Comparison of ENCODE assay signal across 11 cellular contexts in the genomic region with DNA sequence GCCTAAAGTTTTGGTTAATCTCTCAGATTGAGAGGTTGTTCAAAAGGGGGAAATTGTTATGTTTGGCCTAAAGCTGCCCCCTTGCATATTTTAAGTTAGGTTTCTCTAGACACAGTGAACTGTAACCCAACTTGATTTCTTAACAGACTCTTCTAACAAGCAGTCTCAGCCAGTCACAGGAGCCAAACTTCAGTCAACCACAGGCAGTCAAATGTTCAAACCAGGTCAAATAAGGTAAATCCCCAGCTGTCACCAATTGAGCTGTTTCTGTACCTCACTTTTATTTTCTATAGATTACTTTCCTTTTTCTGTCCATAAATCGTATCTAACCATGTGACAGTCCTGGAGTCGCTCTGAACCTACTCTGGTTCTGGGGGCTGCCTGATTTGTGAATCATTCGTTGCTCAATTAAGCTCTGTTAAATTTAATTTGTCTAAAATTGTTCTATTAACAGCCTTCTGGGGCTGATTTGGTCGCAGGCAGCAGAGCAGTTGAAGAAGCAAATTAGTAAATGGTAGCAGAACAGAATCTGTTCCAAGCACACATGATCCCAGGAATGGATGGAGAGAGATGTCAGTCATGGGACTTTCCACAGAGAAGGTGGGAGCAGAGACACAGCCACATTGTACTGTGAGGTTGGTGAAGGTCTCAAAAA. TPM values are rescaled to one million over a fixed set of nuclear protein-coding genes. Genes with fewer than 3 reads are reported as not detected.
A peak's percentile ranks its signal among the peaks of the same experiment; 100 is the strongest.
DNase-seq lines count a peak whose midpoint lies in the region; ATAC-seq and TF ChIP-seq lines count a peak whose summit lies in the region.
"Had no signal": no experiment of that assay in that cellular context is flagged by ENCODE, and none has a peak within 500 bp of the region (broad histone marks: within the 10 kb centered on the region; RNA-seq: fewer than 3 reads in every experiment).

No MANE protein-coding gene starts in this region.

- POLR2A ChIA-PET in MCF 10A (lab: Yijun Ruan, JAX), result interaction anchor here (1.4 kb wide), 1 partner anchor 10 kb away, joined by 3 read pairs; no protein-coding TSS in a partner anchor

- peak; percentile 93 for ATAC-seq in HG02759 (IDR thresholded peaks at IDR 0.05; ENCODE audit: unreplicated experiment)
- peak; percentile 91 for ATAC-seq in stimulated activated naive CD8-positive, alpha-beta T cell treated with anti-CD3 and anti-CD28 coated beads, Interleukin-15, Interleukin-2, amounts not matched to agents 100 U/mL and 50 U/mL, for 24 hours
- ATAC-seq in psoas muscle, result no peak

- WGBS in psoas muscle, 3 donors, result 42 to 48% (median 43%) methylated on average over 4 of the region's 4 CpGs

- H3K27ac ChIP-seq in OCI-LY3 (ENCODE audit: low read length) (peak overlapping the region; percentile 70), psoas muscle (no peak overlapping the region)
- H3K27ac ChIP-seq: BLaER1 treated with 17β-estradiol and CSF1 and Interleukin-3, amounts not matched to agents 10 nM and 100 nM; esophagus muscularis mucosa had no signal

- H3K4me1 Mint-ChIP-seq in activated naive CD4-positive, alpha-beta T cell treated with anti-CD3 and anti-CD28 coated beads, Interleukin-2, amount 50 U/mL, for 24 hours, result peaks cover 32% of the 10 kb centered on the region
- H3K4me1 Mint-ChIP-seq in MCF 10A (ENCODE audit: insufficient read depth, unreplicated experiment), result no peaks in the 10 kb centered on the region

- H3K9me3 ChIP-seq in OCI-LY3 (ENCODE audit: insufficient read depth, low read length), result no peaks in the 10 kb centered on the region
- H3K9me3 ChIP-seq in psoas muscle, result no peaks in the 10 kb centered on the region
- H3K9me3 ChIP-seq: BLaER1 treated with 17β-estradiol and CSF1 and Interleukin-3, amounts not matched to agents 10 nM and 100 nM; esophagus muscularis mucosa had no signal

- CTCF ChIA-PET in MCF 10A (lab: Yijun Ruan, JAX), result interaction anchor here (1.1 kb wide), 1 partner anchor 16 kb away, joined by 3 read pairs; the partner anchor contains the start of gene NFU1

- H2AFZ ChIP-seq in OCI-LY3 (ENCODE audit: low read depth, low read length), result peak overlapping the region; percentile 87; the same call in 1 of the 2 replicates

- H3K27me3 ChIP-seq in OCI-LY3 (ENCODE audit: low read depth, low read length), result 0 out of 2 replicates have a peak, but pooled peaks cover 2% of the 10 kb centered on the region
- H3K27me3 ChIP-seq in psoas muscle (ENCODE audit: insufficient read depth in 3 of 3, low read length in 2 of 3), result no peaks in the 10 kb centered on the region
- H3K27me3 ChIP-seq: BLaER1 treated with 17β-estradiol and CSF1 and Interleukin-3, amounts not matched to agents 10 nM and 100 nM; esophagus muscularis mucosa had no signal

- H3K36me3 Mint-ChIP-seq in activated naive CD4-positive, alpha-beta T cell treated with anti-CD3 and anti-CD28 coated beads, Interleukin-2, amount 50 U/mL, for 24 hours, result no peaks in the 10 kb centered on the region
- peaks cover 10% of the 10 kb centered on the region for H3K36me3 Mint-ChIP-seq in MCF 10A (ENCODE audit: insufficient read depth, unreplicated experiment)
- H3K36me3 Mint-ChIP-seq: mesothelial cell of epicardium had no signal

- peak overlapping the region; percentile 57 for H3K4me2 ChIP-seq in OCI-LY3 (ENCODE audit: low read length)

- intact Hi-C loops in psoas muscle (cut with DNase I) (no loop called here), MCF 10A (cut with micrococcal nuclease) (no loop called here)

- H3K4me3 ChIP-seq in OCI-LY3 (ENCODE audit: low read length) (peak overlapping the region; percentile 62), psoas muscle (no peak overlapping the region)
- H3K4me3 ChIP-seq: BLaER1 treated with 17β-estradiol and CSF1 and Interleukin-3, amounts not matched to agents 10 nM and 100 nM; esophagus muscularis mucosa had no signal

- no peaks in the 10 kb centered on the region for H3K9me3 Mint-ChIP-seq in activated naive CD4-positive, alpha-beta T cell treated with anti-CD3 and anti-CD28 coated beads, Interleukin-2, amount 50 U/mL, for 24 hours
- no peaks in the 10 kb centered on the region for H3K9me3 Mint-ChIP-seq in MCF 10A (ENCODE audit: unreplicated experiment)
- H3K9me3 Mint-ChIP-seq: mesothelial cell of epicardium had no signal

- BruUV-seq in MCF 10A (replicated peaks; lab: Mats Ljungman, UMichigan), result no TSS peak

- TF ChIP-seq CTCF in OCI-LY3 (IDR thresholded peaks at IDR 0.05; ENCODE audit: low read depth, low read length), result no peak
- TF ChIP-seq CTCF in psoas muscle (IDR thresholded peaks at IDR 0.05), result no peak
- TF ChIP-seq CTCF in MCF 10A (IDR thresholded peaks at IDR 0.05; ENCODE audit: unreplicated experiment), result no peak

- H4K20me1 ChIP-seq in OCI-LY3 (ENCODE audit: insufficient read depth, low read length), result no peaks in the 10 kb centered on the region
- H4K20me1 ChIP-seq: BLaER1 treated with 17β-estradiol and CSF1 and Interleukin-3, amounts not matched to agents 10 nM and 100 nM had no signal

- H3K79me2 ChIP-seq in OCI-LY3 (ENCODE audit: low read length), result no peaks in the 10 kb centered on the region

- peak overlapping the region; percentile 21; the same call in 1 of the 2 replicates for H3K9ac ChIP-seq in OCI-LY3 (ENCODE audit: low read length)
- H3K9ac ChIP-seq: BLaER1 treated with 17β-estradiol and CSF1 and Interleukin-3, amounts not matched to agents 10 nM and 100 nM had no signal

- no peak for DNase-seq in activated naive CD4-positive, alpha-beta T cell (lab: John Stamatoyannopoulos, UW)
- DNase-seq in stimulated activated naive CD8-positive, alpha-beta T cell treated with anti-CD3 and anti-CD28 coated beads, Interleukin-15, Interleukin-2, amounts not matched to agents 100 U/mL and 50 U/mL, for 24 hours, result no peak
- no peak for DNase-seq in psoas muscle
- DNase-seq in MCF 10A (ENCODE audit: unreplicated experiment), result no peak
- DNase-seq in NCI-H187 (lab: John Stamatoyannopoulos, UW), result no peak

- no peaks in the 10 kb centered on the region for H3K27me3 Mint-ChIP-seq in activated naive CD4-positive, alpha-beta T cell treated with anti-CD3 and anti-CD28 coated beads, Interleukin-2, amount 50 U/mL, for 24 hours
- H3K27me3 Mint-ChIP-seq in MCF 10A (ENCODE audit: insufficient read depth, unreplicated experiment), result no peaks in the 10 kb centered on the region

- peak overlapping the region; percentile 48 for H3K27ac Mint-ChIP-seq in activated naive CD4-positive, alpha-beta T cell treated with anti-CD3 and anti-CD28 coated beads, Interleukin-2, amount 50 U/mL, for 24 hours
- no peak overlapping the region for H3K27ac Mint-ChIP-seq in MCF 10A (ENCODE audit: low read depth, unreplicated experiment)
- H3K27ac Mint-ChIP-seq: mesothelial cell of epicardium had no signal

- no peak overlapping the region for H3K4me3 Mint-ChIP-seq in activated naive CD4-positive, alpha-beta T cell treated with anti-CD3 and anti-CD28 coated beads, Interleukin-2, amount 50 U/mL, for 24 hours
- no peak overlapping the region for H3K4me3 Mint-ChIP-seq in MCF 10A (ENCODE audit: unreplicated experiment)
- H3K4me3 Mint-ChIP-seq: mesothelial cell of epicardium had no signal

- H3K36me3 ChIP-seq in OCI-LY3 (replicated peaks; ENCODE audit: low read depth, low read length), result no peaks in the 10 kb centered on the region
- H3K36me3 ChIP-seq in psoas muscle (ENCODE audit: insufficient read depth in 1 of 2, low read depth in 1 of 2), result no peaks in the 10 kb centered on the region
- H3K36me3 ChIP-seq: BLaER1 treated with 17β-estradiol and CSF1 and Interleukin-3, amounts not matched to agents 10 nM and 100 nM; esophagus muscularis mucosa had no signal

- peaks cover 50% of the 10 kb centered on the region for H3K4me1 ChIP-seq in OCI-LY3 (ENCODE audit: low read length)
- H3K4me1 ChIP-seq in psoas muscle, result no peaks in the 10 kb centered on the region
- H3K4me1 ChIP-seq: esophagus muscularis mucosa had no signal

RNA-seq across cellular contexts. Expression of gene NFU1, which starts 16.4 kb away (rescaled TPM):
- total RNA-seq in psoas muscle (10 to 100 TPM; 67.6 to 98.5 (median 79.2) TPM), MCF 10A (2022) (29.5 and 32.3 TPM in 2 replicates)
- 100 to 1,000 TPM in 1 of 3 donors, 10 to 100 TPM in 2; 36.5 to 112 (median 99.0) TPM for polyA plus RNA-seq in psoas muscle

Comparison
In these comparisons a context has a peak if more than half of its experiments do, and no peak if none do; other contexts are left out.
1. ATAC-seq: peak in HG02759 (single experiment) and stimulated activated naive CD8-positive, alpha-beta T cell treated with anti-CD3 and anti-CD28 coated beads, Interleukin-15, Interleukin-2, amounts not matched to agents 100 U/mL and 50 U/mL, for 24 hours (single experiment); none in psoas muscle (0 of 4).